Comparison of ENCODE assay signal across 18 cellular contexts in the genomic region with DNA sequence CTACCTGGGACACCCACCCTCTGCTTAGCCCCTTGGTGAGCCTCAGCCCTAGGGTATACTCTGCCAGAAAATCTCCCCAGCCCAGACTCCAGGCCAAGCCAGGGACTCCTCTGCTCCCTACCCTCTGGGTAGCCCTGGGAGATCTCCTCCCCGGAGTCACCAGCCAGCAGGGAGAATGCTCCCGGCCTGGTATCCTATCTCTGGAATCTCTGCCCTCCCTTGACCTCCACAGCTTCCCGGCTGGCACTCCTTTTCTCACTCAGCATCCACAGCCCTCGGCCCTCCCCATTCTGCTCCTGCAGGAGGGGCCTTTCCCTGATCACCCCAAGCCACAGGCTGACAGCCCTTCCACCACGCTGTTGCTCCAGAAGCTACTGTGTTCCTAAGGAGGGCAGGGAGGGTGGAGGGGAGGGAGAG. TPM values are rescaled to one million over a fixed set of nuclear protein-coding genes. Genes with fewer than 3 reads are reported as not detected.
DNase-seq lines count a peak whose midpoint lies in the region; ATAC-seq, FAIRE-seq and TF ChIP-seq lines count a peak whose summit lies in the region.
"Had no signal": no experiment of that assay in that cellular context is flagged by ENCODE, and none has a peak within 500 bp of the region (broad histone marks: within the 10 kb centered on the region; RNA-seq: fewer than 3 reads in every experiment).

No MANE protein-coding gene starts in this region.

- FAIRE-seq in H1 (lab: Jason Lieb, UNC) = no peak
- FAIRE-seq: islet of Langerhans had no signal

- H3K4me1 Mint-ChIP-seq in GM23338 = peaks cover 39% of the 10 kb centered on the region
- peaks cover 46% of the 10 kb centered on the region for H3K4me1 Mint-ChIP-seq in neural progenitor cell

- H3K36me3 ChIP-seq in GM23338 (ENCODE audit: insufficient read depth) (no peaks in the 10 kb centered on the region), H1 (ENCODE audit: control insufficient read depth in 2 of 4, insufficient read depth in 4 of 4, low read length in 3 of 4) (no peaks in the 10 kb centered on the region), neural progenitor cell (no peaks in the 10 kb centered on the region), esophagus muscularis mucosa (no peaks in the 10 kb centered on the region)
- H3K36me3 ChIP-seq: SJSA1, WERI-Rb-1 had no signal

- intact Hi-C loops in esophagus muscularis mucosa (cut with DNase I) = no loop called here

- H2BK120ac ChIP-seq in H1 (replicated peaks; ENCODE audit: low read depth, low read length) = no peak overlapping the region

- H2AFZ ChIP-seq in GM23338 (no peak overlapping the region), H1 (ENCODE audit: low read length) (no peak overlapping the region), neural progenitor cell (replicated peaks) (no peak overlapping the region)

- no peak overlapping the region for H3K18ac ChIP-seq in H1 (ENCODE audit: extremely low read depth, low read length)

- no peak overlapping the region for H2BK15ac ChIP-seq in H1 (ENCODE audit: low read length)

- H3K4me2 ChIP-seq in GM23338 (peak overlapping the region; percentile 69), H1 (ENCODE audit: insufficient read depth in 1 of 2, low read depth in 2 of 2, low read length in 2 of 2) (peak overlapping the region; percentile 14 to 22; a peak in 3 of 4 replicates), neural progenitor cell (no peak overlapping the region)

- H3K9me2 ChIP-seq in GM23338 (ENCODE audit: insufficient read depth) = 0 out of 2 replicates have a peak, but pooled peaks cover under 1% of the 10 kb centered on the region

- TF ChIP-seq EP300 in H1 (IDR thresholded peaks at IDR 0.05; ENCODE audit: borderline replicate concordance in 1 of 2, low read depth in 2 of 2, low read length in 2 of 2) (no peak), esophagus muscularis mucosa (IDR thresholded peaks at IDR 0.05) (no peak)

- no peak overlapping the region for H2BK5ac ChIP-seq in H1 (ENCODE audit: low read depth, low read length)

- peaks cover 9% of the 10 kb centered on the region for H3K27me3 Mint-ChIP-seq in GM23338 (ENCODE audit: insufficient read depth, low read depth, poor library complexity)
- peaks cover 11% of the 10 kb centered on the region for H3K27me3 Mint-ChIP-seq in neural progenitor cell (ENCODE audit: insufficient read depth, low read depth)

- H3K56ac ChIP-seq in H1 (replicated peaks; ENCODE audit: insufficient read length, low read depth, low read length) = no peak overlapping the region

- no peak overlapping the region for H4K91ac ChIP-seq in H1 (replicated peaks; ENCODE audit: insufficient read length, low read length)

- H3K9ac ChIP-seq in H1 (replicated peaks in 1 of 4; ENCODE audit: extremely low read depth in 1 of 4, low read depth in 3 of 4, low read length in 3 of 4) (no peak overlapping the region), neural progenitor cell (no peak overlapping the region)

- no peak overlapping the region for H4K5ac ChIP-seq in H1 (ENCODE audit: insufficient read length, low read depth, low read length)

- H3K4me3 Mint-ChIP-seq in GM23338 = peak overlapping the region; percentile 49; the same call in 2 of the 3 replicates
- peak overlapping the region; percentile 30 for H3K4me3 Mint-ChIP-seq in neural progenitor cell
- H3K4me3 Mint-ChIP-seq: stimulated activated naive B cell treated with anti-CD40 and anti-IgM and Interleukin-4, amounts not matched to agents 10 μg/mL and 1 μg/mL and 100 μg/mL, for 72 hours had no signal

- peak overlapping the region; percentile 62; the same call in 1 of the 2 replicates for H3K27ac Mint-ChIP-seq in GM23338
- peak overlapping the region; percentile 72 for H3K27ac Mint-ChIP-seq in neural progenitor cell
- H3K27ac Mint-ChIP-seq: stimulated activated naive B cell treated with anti-CD40 and anti-IgM and Interleukin-4, amounts not matched to agents 10 μg/mL and 1 μg/mL and 100 μg/mL, for 72 hours had no signal

- no peak overlapping the region for H3K14ac ChIP-seq in H1 (ENCODE audit: insufficient read length)

- H3K23me2 ChIP-seq in H1 (ENCODE audit: low read depth, low read length) = no peaks in the 10 kb centered on the region

- H3K27ac ChIP-seq in GM23338 (ENCODE audit: low read depth) (no peak overlapping the region), H1 (ENCODE audit: low read depth, low read length) (no peak overlapping the region), neural progenitor cell (no peak overlapping the region), esophagus muscularis mucosa (replicated peaks in 1 of 4) (no peak overlapping the region)
- H3K27ac ChIP-seq: C4-2B, SJSA1 had no signal

- H3K4ac ChIP-seq in H1 (replicated peaks; ENCODE audit: insufficient read length, low read depth, low read length) = no peak overlapping the region

- no peaks in the 10 kb centered on the region for H3K79me2 ChIP-seq in GM23338 (replicated peaks; ENCODE audit: insufficient read depth)
- H3K79me2 ChIP-seq in H1 (ENCODE audit: control insufficient read depth in 1 of 2, insufficient read depth in 2 of 2, low read length in 2 of 2) = no peaks in the 10 kb centered on the region
- no peaks in the 10 kb centered on the region for H3K79me2 ChIP-seq in neural progenitor cell (ENCODE audit: low read depth)

- H3K36me3 Mint-ChIP-seq in GM23338 (ENCODE audit: low read depth) = no peaks in the 10 kb centered on the region; the same call in 2 of the 3 replicates
- H3K36me3 Mint-ChIP-seq in neural progenitor cell = no peaks in the 10 kb centered on the region
- H3K36me3 Mint-ChIP-seq: stimulated activated naive B cell treated with anti-CD40 and anti-IgM and Interleukin-4, amounts not matched to agents 10 μg/mL and 1 μg/mL and 100 μg/mL, for 72 hours had no signal

- H3K79me1 ChIP-seq in H1 (ENCODE audit: low read depth, low read length) = no peaks in the 10 kb centered on the region; the same call in 1 of the 2 replicates

- no peak overlapping the region; the same call in 1 of the 2 replicates for H2BK12ac ChIP-seq in H1 (ENCODE audit: low read depth, low read length)

- H3K4me3 ChIP-seq in GM23338 = peak overlapping the region; percentile 37
- peak overlapping the region in 2 of 4 experiments; percentile 4 to 11; a peak in 2 of 8 replicates for H3K4me3 ChIP-seq in H1 (ENCODE audit: extremely low read depth in 1 of 4, insufficient read depth in 2 of 4, low read depth in 3 of 4, low read length in 4 of 4)
- H3K4me3 ChIP-seq in neural progenitor cell = no peak overlapping the region
- no peak overlapping the region for H3K4me3 ChIP-seq in esophagus muscularis mucosa
- H3K4me3 ChIP-seq: SJSA1 had no signal

- H3K9me3 ChIP-seq in H1 (ENCODE audit: insufficient read depth in 2 of 2, low read depth in 1 of 2, low read length in 1 of 2) (no peaks in the 10 kb centered on the region), neural progenitor cell (ENCODE audit: low read depth) (no peaks in the 10 kb centered on the region), esophagus muscularis mucosa (no peaks in the 10 kb centered on the region)
- H3K9me3 ChIP-seq: SJSA1 had no signal

- no peak overlapping the region for H2BK20ac ChIP-seq in H1 (ENCODE audit: low read length)

- no peaks in the 10 kb centered on the region for H3K27me3 ChIP-seq in GM23338 (ENCODE audit: insufficient read depth)
- no peaks in the 10 kb centered on the region for H3K27me3 ChIP-seq in H1 (replicated peaks in 1 of 4; ENCODE audit: control insufficient read depth in 3 of 4, extremely low read depth in 1 of 4, insufficient read depth in 3 of 4, low read length in 3 of 4)
- H3K27me3 ChIP-seq in neural progenitor cell = no peaks in the 10 kb centered on the region
- peaks cover 0 to 4% (median 0%) of the 10 kb centered on the region in 4 donors for H3K27me3 ChIP-seq in esophagus muscularis mucosa
- H3K27me3 ChIP-seq: SJSA1 had no signal

- H4K8ac ChIP-seq in H1 (ENCODE audit: extremely low read depth, insufficient read depth, low read length) = no peak overlapping the region

- no peak overlapping the region for H3K23ac ChIP-seq in H1 (ENCODE audit: insufficient read length)

- CTCF ChIA-PET in H1 (lab: Charles Lee; ENCODE audit: partially characterized antibody) = no interaction called here

- POLR2A ChIA-PET in H1 (lab: Charles Lee; ENCODE audit: partially characterized antibody) = interaction anchor here (0.9 kb wide), 1 partner anchor 18 kb away, joined by 3 read pairs; no protein-coding TSS in a partner anchor

- WGBS in H1 (ENCODE audit: extremely low coverage in 1 of 2, insufficient coverage in 1 of 2, insufficient read length in 1 of 2, insufficient replicate concordance in 2 of 2, low coverage in 1 of 2, low lambda C conversion rate in 2 of 2, missing lambda C conversion rate in 1 of 2), 2 experiments = 21% methylated on average over 5 of the region's 5 CpGs; no CpG with 5 or more reads in 1 of the 2 experiments
- 63% methylated on average over 5 of the region's 5 CpGs for WGBS in esophagus muscularis mucosa

- H3F3A ChIP-seq in GM23338 (replicated peaks; ENCODE audit: low read depth) = peaks cover 27% of the 10 kb centered on the region
- H3F3A ChIP-seq in neural progenitor cell (ENCODE audit: low read depth) = peaks cover 60% of the 10 kb centered on the region

- H3K4me1 ChIP-seq in GM23338 (ENCODE audit: insufficient read depth) (peaks cover 26% of the 10 kb centered on the region), H1 (replicated peaks in 1 of 4; ENCODE audit: control insufficient read depth in 3 of 4, insufficient read depth in 4 of 4, low read length in 3 of 4) (peaks cover 3 to 27% (median 14%) of the 10 kb centered on the region in 4 experiments), neural progenitor cell (peaks cover 49% of the 10 kb centered on the region), esophagus muscularis mucosa (peaks cover 0 to 6% (median 3%) of the 10 kb centered on the region in 4 donors)

- TF ChIP-seq POLR2A in H1 (IDR thresholded peaks at IDR 0.05; ENCODE audit: control extremely low read depth in 1 of 2, low read depth in 2 of 2, low read length in 2 of 2) (no peak), esophagus muscularis mucosa (IDR thresholded peaks at IDR 0.05; ENCODE audit: low read depth) (no peak)

- H3K9me3 Mint-ChIP-seq in GM23338 (no peaks in the 10 kb centered on the region; the same call in 2 of the 3 replicates), neural progenitor cell (peaks cover 3% of the 10 kb centered on the region)
- H3K9me3 Mint-ChIP-seq: stimulated activated naive B cell treated with anti-CD40 and anti-IgM and Interleukin-4, amounts not matched to agents 10 μg/mL and 1 μg/mL and 100 μg/mL, for 72 hours had no signal

- TF ChIP-seq CTCF in GM23338 (conservative IDR thresholded peaks at IDR 0.05; ENCODE audit: low read depth in 2 of 2) = no peak
- no peak for TF ChIP-seq CTCF in H1 (IDR thresholded peaks at IDR 0.05; ENCODE audit: control extremely low read depth in 1 of 3, insufficient read depth in 1 of 3, low read depth in 1 of 3, low read length in 3 of 3)
- no peak for TF ChIP-seq CTCF in neural progenitor cell (IDR thresholded peaks at IDR 0.05)
- TF ChIP-seq CTCF in esophagus muscularis mucosa (IDR thresholded peaks at IDR 0.05) = no peak

- H4K20me1 ChIP-seq in GM23338 (replicated peaks; ENCODE audit: insufficient read depth) (peaks cover 7% of the 10 kb centered on the region), H1 (replicated peaks in 1 of 2; ENCODE audit: control insufficient read depth in 1 of 2, insufficient read depth in 2 of 2, low read length in 2 of 2) (peaks cover 3 to 5% of the 10 kb centered on the region in 2 experiments), neural progenitor cell (ENCODE audit: low read depth) (peaks cover 23% of the 10 kb centered on the region)

- 0 out of 4 replicates have a peak, but pooled peaks of 1 of the 2 experiments have one; percentile 7 for TF ChIP-seq RAD21 in H1 (IDR thresholded peaks at IDR 0.05 in 1 of 2, conservative IDR thresholded peaks at IDR 0.05 in 1 of 2; ENCODE audit: low read depth in 2 of 2, low read length in 2 of 2)

- ATAC-seq in GM23338 (peak; percentile 54), GM19324 (IDR thresholded peaks at IDR 0.05; ENCODE audit: low FRiP score, unreplicated experiment) (no peak)
- ATAC-seq: right cardiac atrium; stimulated activated naive B cell treated with anti-CD40 and anti-IgM and Interleukin-4, amounts not matched to agents 10 μg/mL and 1 μg/mL and 100 μg/mL, for 72 hours had no signal

- no peak overlapping the region for H2AK5ac ChIP-seq in H1 (ENCODE audit: low read depth, low read length)

- peak; percentile 83 for DNase-seq in GM23338 (ENCODE audit: low spot score)
- peak; percentile 83 for DNase-seq in NCI-H69 (lab: John Stamatoyannopoulos, UW)
- DNase-seq in H1 (ENCODE audit: low read depth in 1 of 2, low spot score in 2 of 2) = peak in 1 of 2 experiments; percentile 75
- DNase-seq in neural progenitor cell (ENCODE audit: low spot score) = peak; percentile 26
- DNase-seq in esophagus muscularis mucosa (ENCODE audit: extremely low spot score) = no peak
- DNase-seq in retina = no peak
- DNase-seq: effector CD4-positive, alpha-beta T cell; Karpas-422; NCI-H187 treated with DMSO at 0.1 percent for 48 hours; NCI-H774; right cardiac atrium; stimulated activated CD4-positive, alpha-beta T cell treated with anti-CD3 and anti-CD28 coated beads, Interleukin-4, amount 100 ng/mL, for 1 hour; stimulated activated naive B cell treated with anti-CD40 and anti-IgM and Interleukin-4, amounts not matched to agents 10 μg/mL and 1 μg/mL and 100 μg/mL, for 72 hours; WERI-Rb-1 had no signal

RNA-seq across cellular contexts. Expression of a gene that starts 22.6 kb away (rescaled TPM):
- 32.8 and 38.8 TPM in 2 replicates for total RNA-seq in GM23338 (2014; rRNA removed; shearing (Covaris generic))
- 36.7 and 39.2 TPM in 2 replicates for polyA plus RNA-seq in GM23338 (2016; fragmentation: Nextera tagmentation; extraction: Ambion mirVana)
- 23.5 and 23.7 TPM in 2 replicates for total RNA-seq in H1 (2021; fragmentation: NEBNext Ultra II Directional; extraction: Animal tissue kit (Norgen Biotek cat#: 25700))
- polyA plus RNA-seq in H1 (2011; rRNA removed) = 15.3 and 24.9 TPM in 2 replicates
- polyA plus RNA-seq in H1 (2011; cell fraction: cytosol; rRNA removed) = 11.7 TPM
- 37.7 TPM for polyA plus RNA-seq in H1 (2011; cell fraction: nucleus; rRNA removed)
- polyA plus RNA-seq in H1 (2012, experiment 1 of 2) = 18.6 to 23.1 TPM (median 21.2 TPM) in 4 replicates
- polyA plus RNA-seq in H1 (2012, experiment 2 of 2) = 15.5 TPM
- polyA plus RNA-seq in H1 (2013, experiment 1 of 2) = 16.7 TPM
- 18.6 TPM for polyA plus RNA-seq in H1 (2013, experiment 2 of 2)
- 8.1 and 8.9 TPM in 2 replicates for polyA minus RNA-seq in H1 (2011; rRNA and poly(A)+ RNA removed)
- polyA minus RNA-seq in H1 (2011; cell fraction: cytosol; rRNA and poly(A)+ RNA removed) = 14.1 TPM
- 14.4 TPM for polyA minus RNA-seq in H1 (2011; cell fraction: nucleus; rRNA and poly(A)+ RNA removed)
- 11.9 and 25.6 TPM in 2 replicates for total RNA-seq in neural progenitor cell (ENCODE audit: low replicate concordance)
- total RNA-seq in esophagus muscularis mucosa = 10 to 100 TPM in 2 of 4 donors, 1 to 10 TPM in 2; 5.8 to 19.4 (median 12.8) TPM

Comparison
In these comparisons a context has a peak if more than half of its experiments do, and no peak if none do; other contexts are left out.
1. DNase-seq: peak in GM23338 (single experiment), NCI-H69 (single experiment) and neural progenitor cell (single experiment); none in esophagus muscularis mucosa (single experiment) and retina (single experiment).